Comparison of ENCODE assay signal across 20 cellular contexts in genomic region chr5:101838329-101838964, GRCh38.
DNase-seq lines count a peak whose midpoint lies in the region; ATAC-seq and TF ChIP-seq lines count a peak whose summit lies in the region.
"Had no signal": no experiment of that assay in that cellular context is flagged by ENCODE, and none has a peak within 500 bp of the region (broad histone marks: within the 10 kb centered on the region; RNA-seq: fewer than 3 reads in every experiment).

No MANE protein-coding gene starts in this region.

- in situ Hi-C loops in astrocyte of the spinal cord (cut with HindIII; ENCODE audit: low sequenced_read_pairs), result no loop called here

- no peaks in the 10 kb centered on the region for H3K27me3 ChIP-seq in esophagus squamous epithelium
- H3K27me3 ChIP-seq: BE2C had no signal

- WGBS in esophagus squamous epithelium, 2 donors, result 24 to 27% methylated on average over 5 of the region's 5 CpGs

- H3K4me1 Mint-ChIP-seq in activated CD4-positive, alpha-beta T cell treated with anti-CD3 and anti-CD28 coated beads for 36 hours, result no peaks in the 10 kb centered on the region
- H3K4me1 Mint-ChIP-seq: CD4-positive, alpha-beta memory T cell had no signal

- H3K36me3 ChIP-seq in HEK293 (ENCODE audit: control insufficient read depth in 2 of 2, insufficient read depth in 1 of 2, low read length in 2 of 2) (no peaks in the 10 kb centered on the region), esophagus squamous epithelium (no peaks in the 10 kb centered on the region)
- H3K36me3 ChIP-seq: BE2C had no signal

- no peak for TF ChIP-seq POLR2A in esophagus squamous epithelium (IDR thresholded peaks at IDR 0.05)

- H3K36me3 Mint-ChIP-seq in activated CD4-positive, alpha-beta T cell treated with anti-CD3 and anti-CD28 coated beads for 36 hours (ENCODE audit: low read depth), result no peaks in the 10 kb centered on the region
- H3K36me3 Mint-ChIP-seq: CD4-positive, alpha-beta memory T cell had no signal

- H3K4me1 ChIP-seq in HEK293 (ENCODE audit: control insufficient read depth, insufficient read depth, low read length) (0 out of 2 replicates have a peak, but pooled peaks cover 2% of the 10 kb centered on the region), esophagus squamous epithelium (no peaks in the 10 kb centered on the region)
- H3K4me1 ChIP-seq: BE2C had no signal

- CTCF ChIA-PET in HEK293 (lab: Yijun Ruan, JAX) (no interaction called here), GM10248 (lab: Yijun Ruan, JAX) (interaction anchor here (1.6 kb wide), 1 partner anchor 8 kb away, joined by 5 read pairs; no protein-coding TSS in a partner anchor)
- CTCF ChIA-PET in activated CD4-positive, alpha-beta T cell treated with anti-CD3 and anti-CD28 coated beads for 36 hours (lab: Charles Lee), result no interaction called here

- H3K4me3 ChIP-seq in HEK293 (ENCODE audit: low read depth, low read length), result no peak overlapping the region
- no peak overlapping the region for H3K4me3 ChIP-seq in astrocyte of the spinal cord (ENCODE audit: low read depth, low read length)
- H3K4me3 ChIP-seq in skeletal muscle cell (ENCODE audit: low read depth, low read length), result no peak overlapping the region
- no peak overlapping the region for H3K4me3 ChIP-seq in esophagus squamous epithelium
- H3K4me3 ChIP-seq: K562 had no signal

- H3K9me3 Mint-ChIP-seq in activated CD4-positive, alpha-beta T cell treated with anti-CD3 and anti-CD28 coated beads for 36 hours (ENCODE audit: low read depth), result peaks cover 1% of the 10 kb centered on the region

- no peak overlapping the region for H3K4me3 Mint-ChIP-seq in activated CD4-positive, alpha-beta T cell treated with anti-CD3 and anti-CD28 coated beads for 36 hours
- H3K4me3 Mint-ChIP-seq: CD4-positive, alpha-beta memory T cell had no signal

- no peaks in the 10 kb centered on the region for H3K27me3 Mint-ChIP-seq in activated CD4-positive, alpha-beta T cell treated with anti-CD3 and anti-CD28 coated beads for 36 hours
- H3K27me3 Mint-ChIP-seq: CD4-positive, alpha-beta memory T cell had no signal

- H3K9me3 ChIP-seq in HEK293 (ENCODE audit: control insufficient read depth, insufficient read depth, low read depth, low read length), result no peaks in the 10 kb centered on the region
- no peaks in the 10 kb centered on the region for H3K9me3 ChIP-seq in esophagus squamous epithelium
- H3K9me3 ChIP-seq: BE2C had no signal

- intact Hi-C loops in esophagus squamous epithelium (cut with DNase I), result no loop called here
- intact Hi-C loops in activated CD4-positive, alpha-beta T cell treated with anti-CD3 and anti-CD28 coated beads for 36 hours (cut with DNase I, micrococcal nuclease), result no loop called here

- TF ChIP-seq CTCF in HEK293 (tag by site-specific recombination; IDR thresholded peaks at IDR 0.05) (no peak), astrocyte of the spinal cord (IDR thresholded peaks at IDR 0.05; ENCODE audit: low read depth, low read length) (no peak), esophagus squamous epithelium (IDR thresholded peaks at IDR 0.05) (no peak), GM10248 (IDR thresholded peaks at IDR 0.05; ENCODE audit: control extremely low read depth, extremely low read depth, low read depth, missing control alignments) (no peak)

- no peak for ATAC-seq in HG02623 (IDR thresholded peaks at IDR 0.05; ENCODE audit: unreplicated experiment)
- no peak for ATAC-seq in activated CD4-positive, alpha-beta T cell treated with anti-CD3 and anti-CD28 coated beads for 36 hours
- ATAC-seq: K562 had no signal

- H3K27ac Mint-ChIP-seq in activated CD4-positive, alpha-beta T cell treated with anti-CD3 and anti-CD28 coated beads for 36 hours, result no peak overlapping the region
- H3K27ac Mint-ChIP-seq: CD4-positive, alpha-beta memory T cell had no signal

- no peak overlapping the region for H3K27ac ChIP-seq in HEK293 (ENCODE audit: extremely low read depth, low read depth, low read length)
- H3K27ac ChIP-seq in esophagus squamous epithelium, result no peak overlapping the region
- H3K27ac ChIP-seq: HL-60 had no signal

- DNase-seq in astrocyte of the spinal cord (ENCODE audit: low read depth, low spot score), result peak; percentile 68
- DNase-seq in iris pigment epithelial cell (ENCODE audit: low read depth), result peak; percentile 50
- DNase-seq in skeletal muscle cell (ENCODE audit: low read depth), result peak; percentile 4
- no peak for DNase-seq in esophagus squamous epithelium (lab: John Stamatoyannopoulos, UW)
- DNase-seq in activated CD4-positive, alpha-beta T cell treated with anti-CD3 and anti-CD28 coated beads for 36 hours, result no peak
- DNase-seq in GM10248 (ENCODE audit: extremely low spot score), result no peak
- DNase-seq: BE2C; CD4-positive, alpha-beta memory T cell; DND-41; GF-D8; HCEC 1CT; NCI-H1092 treated with DMSO at 0.1 percent for 48 hours; NCI-H1694; NCI-H2107; NCI-H774; SHP77 treated with DMSO at 0.1 percent for 48 hours had no signal

- POLR2A ChIA-PET in HEK293 (lab: Yijun Ruan, JAX) (no interaction called here), GM10248 (lab: Yijun Ruan, JAX) (no interaction called here)
- POLR2A ChIA-PET in activated CD4-positive, alpha-beta T cell treated with anti-CD3 and anti-CD28 coated beads for 36 hours (lab: Charles Lee), result no interaction called here

TF ChIP-seq in HEK293, 187 proteins besides CTCF, POLR2A, EP300 and RAD21:
- no peak for TF ChIP-seq PRDM10 (tag by site-specific recombination; IDR thresholded peaks at IDR 0.05)
- TF ChIP-seq FEZF1 (tag by site-specific recombination; IDR thresholded peaks at IDR 0.05), result no peak
- TF ChIP-seq PRDM6 (tag by site-specific recombination; IDR thresholded peaks at IDR 0.05), result 0 out of 2 replicates have a peak, but pooled peaks have one; percentile 5

Comparison
In these comparisons a context has a peak if more than half of its experiments do, and no peak if none do; other contexts are left out.
1. DNase-seq: peak in astrocyte of the spinal cord (single experiment), iris pigment epithelial cell (single experiment) and skeletal muscle cell (single experiment); none in esophagus squamous epithelium (single experiment), activated CD4-positive, alpha-beta T cell treated with anti-CD3 and anti-CD28 coated beads for 36 hours (single experiment) and GM10248 (single experiment).